In genomic region chr11:72585762-72586590, GRCh38 we compare ENCODE assay signal across 8 cellular contexts.
DNase-seq lines count a peak whose midpoint lies in the region; ATAC-seq and FAIRE-seq lines count a peak whose summit lies in the region.

No MANE protein-coding gene starts in this region.

- H3K27ac ChIP-seq in right cardiac atrium (ENCODE audit: low read length) (no peak overlapping the region), small intestine (ENCODE audit: low read depth in 1 of 2, low read length in 1 of 2) (no peak overlapping the region)

- H3K4me1 ChIP-seq in right cardiac atrium (ENCODE audit: control insufficient read depth, insufficient read depth, low read length) (no peaks in the 10 kb centered on the region), small intestine (ENCODE audit: control insufficient read depth in 2 of 2, insufficient read depth in 1 of 2, low read depth in 1 of 2, low read length in 1 of 2) (no peaks in the 10 kb centered on the region)

- H3K27me3 ChIP-seq in right cardiac atrium (ENCODE audit: control insufficient read depth, insufficient read depth) (no peaks in the 10 kb centered on the region), small intestine (ENCODE audit: control insufficient read depth in 2 of 2, insufficient read depth in 2 of 2, low read length in 2 of 2) (peaks cover 6 to 10% of the 10 kb centered on the region in 2 donors)

- peaks cover 45% of the 10 kb centered on the region for H3K4me1 Mint-ChIP-seq in T-helper 17 cell

- H3K9me3 ChIP-seq in T-helper 17 cell (ENCODE audit: control insufficient read depth, low read length, poor library complexity, severe bottlenecking) (no peaks in the 10 kb centered on the region), right cardiac atrium (ENCODE audit: control insufficient read depth, low read length) (no peaks in the 10 kb centered on the region), small intestine (ENCODE audit: control insufficient read depth, low read depth) (no peaks in the 10 kb centered on the region)

- peaks cover 43% of the 10 kb centered on the region for H3K27me3 Mint-ChIP-seq in T-helper 17 cell

- H3K36me3 ChIP-seq in small intestine (ENCODE audit: control insufficient read depth in 2 of 2, insufficient read depth in 2 of 2, low read length in 2 of 2) = no peaks in the 10 kb centered on the region

- ATAC-seq in T-helper 17 cell (peak; percentile 84), right cardiac atrium (peak; percentile 31 to 61), GM19395 (IDR thresholded peaks at IDR 0.05; ENCODE audit: unreplicated experiment) (no peak)

- H3K36me3 Mint-ChIP-seq in T-helper 17 cell (ENCODE audit: low read depth) = peaks cover 9% of the 10 kb centered on the region

- WGBS in right cardiac atrium = 26% methylated on average over 18 of the region's 18 CpGs
- WGBS in small intestine, 3 donors = 16 to 25% (median 21%) methylated on average over 18 of the region's 18 CpGs

- intact Hi-C loops in right cardiac atrium (cut with DNase I) = loop anchor here in 3 of 4 donors (5.0 kb wide), 3 partner anchors 56 to 96 kb away; no protein-coding TSS in a partner anchor

- no peak overlapping the region for H3K4me3 ChIP-seq in right cardiac atrium (ENCODE audit: low read length)
- no peak overlapping the region for H3K4me3 ChIP-seq in small intestine (ENCODE audit: low read depth in 1 of 2, low read length in 2 of 2)

- peak; percentile 81 for DNase-seq in activated gamma-delta T cell treated with Interleukin-2 at 50 U/mL for 16 hours
- no peak for DNase-seq in activated gamma-delta T cell (lab: John Stamatoyannopoulos, UW)
- peak; percentile 37 for DNase-seq in NCI-H128 (lab: John Stamatoyannopoulos, UW; ENCODE audit: unreplicated experiment)
- peak; percentile 34 to 79 (median 40) for DNase-seq in T-helper 17 cell
- DNase-seq in amniotic stem cell (lab: John Stamatoyannopoulos, UW) = peak; percentile 15
- peak; percentile 42 to 78 (median 77) for DNase-seq in right cardiac atrium
- peak; percentile 67 for DNase-seq in small intestine

- H3K4me3 Mint-ChIP-seq in T-helper 17 cell = peak overlapping the region; percentile 91

- H3K27ac Mint-ChIP-seq in T-helper 17 cell = peak overlapping the region; percentile 43

- no peak for FAIRE-seq in small intestine (lab: Jason Lieb, UNC)
